Comparison of ENCODE assay signal across 25 cellular contexts in genomic region chr19:11833541-11833940, GRCh38. TPM values are rescaled to one million over a fixed set of nuclear protein-coding genes. Genes with fewer than 3 reads are reported as not detected.
"Had no signal": no experiment of that assay in that cellular context is flagged by ENCODE, and none has a peak within 500 bp of the region (broad histone marks: within the 10 kb centered on the region; RNA-seq: fewer than 3 reads in every experiment).

No MANE protein-coding gene starts in this region.

- H3K9ac ChIP-seq: neural progenitor cell, parathyroid adenoma had no signal

- H3K4me1 ChIP-seq: left lung, neural progenitor cell, parathyroid adenoma, spleen, testis, transverse colon had no signal

- H3K9me3 ChIP-seq: testis had no signal

- DNase-seq: activated CD4-positive, alpha-beta memory T cell treated with anti-CD3 and anti-CD28 coated beads for 36 hours; activated CD4-positive, alpha-beta T cell treated with anti-CD3 and anti-CD28 coated beads, Interleukin-2, amount 10 ng/mL, durations not matched to agents 24 days and 14 days; activated CD4-positive, CD25-positive, alpha-beta regulatory T cell treated with anti-CD3 and anti-CD28 coated beads, Interleukin-2, amount 50 U/mL, for 72 hours; activated CD8-positive, alpha-beta memory T cell treated with anti-CD3 and anti-CD28 coated beads, Interleukin-2, amount 50 U/mL, for 4 hours; activated effector memory CD4-positive, alpha-beta T cell treated with anti-CD3 and anti-CD28 coated beads, Interleukin-2, amount 50 U/mL, for 16 hours; activated naive CD4-positive, alpha-beta T cell treated with anti-CD3 and anti-CD28 coated beads for 36 hours; activated naive CD8-positive, alpha-beta T cell treated with anti-CD3 and anti-CD28 coated beads for 36 hours; activated T-cell treated with anti-CD3 and anti-CD28 coated beads, Interleukin-2, amount 50 U/mL, for 1 hour; amniotic stem cell; brain microvascular endothelial cell; caudate nucleus; effector CD4-positive, alpha-beta T cell; left lung; mesendoderm; natural killer cell; occipital lobe; right cardiac atrium; spleen; stimulated activated naive CD4-positive, alpha-beta T cell; testis; transverse colon had no signal

- H3K4me3 ChIP-seq: left lung, lung, neural progenitor cell, spleen, testis, transverse colon had no signal

- ATAC-seq: left lung, natural killer cell, right cardiac atrium had no signal

- H3K27ac ChIP-seq: brain microvascular endothelial cell, left lung, neural progenitor cell, parathyroid adenoma, spleen, testis, transverse colon had no signal

- H3K27me3 ChIP-seq: brain microvascular endothelial cell, left lung, neural progenitor cell, spleen, testis, transverse colon had no signal

RNA-seq across cellular contexts. Expression of gene ZNF439, which starts 15.0 kb away (rescaled TPM):
- total RNA-seq: astrocyte had no signal

RNA-seq across cellular contexts. Expression of gene ZNF440, which starts 19.5 kb away (rescaled TPM):
- total RNA-seq: astrocyte had no signal

RNA-seq across cellular contexts. Expression of gene ZNF491, which starts 35.2 kb away (rescaled TPM):
- total RNA-seq: astrocyte had no signal

RNA-seq across cellular contexts. Expression of gene ZNF69, which starts 54.0 kb away (rescaled TPM):
- total RNA-seq: astrocyte had no signal
